1 cellular context compared by ENCODE assay signal in genomic region chr15:45253330-45253729, GRCh38.
TF ChIP-seq lines count a peak whose summit lies in the region.

No MANE protein-coding gene starts in this region.

TF ChIP-seq in HepG2, 621 proteins besides CTCF, POLR2A, EP300 and RAD21:
- TF ChIP-seq ZMYM4 (CRISPR knock-in tag; IDR thresholded peaks at IDR 0.05) (no peak), GATA4 (IDR thresholded peaks at IDR 0.05; ENCODE audit: borderline replicate concordance, low read depth) (no peak), ZNF704 (CRISPR knock-in tag; IDR thresholded peaks at IDR 0.05; ENCODE audit: borderline replicate concordance) (no peak), ZSCAN25 (CRISPR knock-in tag; IDR thresholded peaks at IDR 0.05) (no peak), HMG20B (CRISPR knock-in tag; conservative IDR thresholded peaks at IDR 0.05) (no peak), ZBTB14 (CRISPR knock-in tag; IDR thresholded peaks at IDR 0.05) (no peak), BCLAF1 (IDR thresholded peaks at IDR 0.05) (no peak), ARID2 (CRISPR knock-in tag; IDR thresholded peaks at IDR 0.05; ENCODE audit: borderline replicate concordance) (no peak), MIER2 (CRISPR knock-in tag; IDR thresholded peaks at IDR 0.05) (no peak), ZNF766 (CRISPR knock-in tag; IDR thresholded peaks at IDR 0.05; ENCODE audit: borderline replicate concordance) (no peak), ZMYM3 (CRISPR knock-in tag; IDR thresholded peaks at IDR 0.05) (no peak), ZNF773 (CRISPR knock-in tag; IDR thresholded peaks at IDR 0.05; ENCODE audit: borderline replicate concordance) (no peak), ZNF280B (CRISPR knock-in tag; IDR thresholded peaks at IDR 0.05; ENCODE audit: borderline replicate concordance) (no peak), LRRFIP1 (CRISPR knock-in tag; conservative IDR thresholded peaks at IDR 0.05) (no peak), ZBTB33 (CRISPR knock-in tag; IDR thresholded peaks at IDR 0.05) (no peak)
